ENCODE assay signal across 9 cellular contexts in genomic region chr1:23657659-23658275, GRCh38. TPM values are rescaled to one million over a fixed set of nuclear protein-coding genes. Genes with fewer than 3 reads are reported as not detected.
DNase-seq lines count a peak whose midpoint lies in the region; ATAC-seq and TF ChIP-seq lines count a peak whose summit lies in the region.
"Had no signal": no experiment of that assay in that cellular context is flagged by ENCODE, and none has a peak within 500 bp of the region (broad histone marks: within the 10 kb centered on the region; RNA-seq: fewer than 3 reads in every experiment).

No MANE protein-coding gene starts in this region.

- H3K79me2 ChIP-seq in mammary epithelial cell (ENCODE audit: insufficient read depth, low read length) = no peaks in the 10 kb centered on the region

- H3K27me3 ChIP-seq in mammary epithelial cell (ENCODE audit: insufficient read depth, low read length) = no peaks in the 10 kb centered on the region
- no peaks in the 10 kb centered on the region for H3K27me3 ChIP-seq in lung (ENCODE audit: control insufficient read depth, insufficient read depth)
- no peaks in the 10 kb centered on the region for H3K27me3 ChIP-seq in thyroid gland

- POLR2A ChIA-PET in T-cell (lab: Charles Lee) = no interaction called here

- CTCF ChIA-PET in T-cell (lab: Charles Lee) = interaction anchor here in 1 of 2 donors (0.6 kb wide), 1 partner anchor 26 kb away, joined by 4 read pairs; no protein-coding TSS in a partner anchor
- CTCF ChIA-PET in mammary epithelial cell (lab: Charles Lee; ENCODE audit: low non-redundant PET) = interaction anchor here (0.6 kb wide), 2 partner anchors 247 to 302 kb away, joined by 4 to 5 read pairs; partner anchors contain the start of gene PNRC2

- H2AFZ ChIP-seq in mammary epithelial cell (ENCODE audit: low read depth, low read length) = no peak overlapping the region

- no peaks in the 10 kb centered on the region for H3K36me3 ChIP-seq in mammary epithelial cell (ENCODE audit: insufficient read depth, low read length)
- no peaks in the 10 kb centered on the region for H3K36me3 ChIP-seq in lung (ENCODE audit: control insufficient read depth in 2 of 2, insufficient read depth in 2 of 2, low read length in 2 of 2)
- no peaks in the 10 kb centered on the region for H3K36me3 ChIP-seq in thyroid gland

- intact Hi-C loops in mammary epithelial cell (cut with micrococcal nuclease) (no loop called here), thyroid gland (cut with DNase I) (no loop called here)

- 53% methylated on average over 7 of the region's 7 CpGs for WGBS in mammary epithelial cell (ENCODE audit: low coverage, missing lambda C conversion rate)
- WGBS in lung, 2 donors = 54 to 57% methylated on average over 7 of the region's 7 CpGs
- WGBS in thyroid gland, 2 donors = 60 to 64% methylated on average over 7 of the region's 7 CpGs

- no peak overlapping the region for H3K4me2 ChIP-seq in mammary epithelial cell (ENCODE audit: insufficient read depth, low read depth, low read length)

- no peak for TF ChIP-seq POLR2A in thyroid gland (IDR thresholded peaks at IDR 0.05)

- H3K9me3 Mint-ChIP-seq in HFFc6 (no peaks in the 10 kb centered on the region), T-cell (no peaks in the 10 kb centered on the region)

- no TSS peak for BruUV-seq in mammary epithelial cell (replicated peaks; lab: Mats Ljungman, UMichigan)

- peaks cover 12% of the 10 kb centered on the region for H3K4me1 ChIP-seq in mammary epithelial cell (ENCODE audit: insufficient read depth, low read length)
- H3K4me1 ChIP-seq in lung (ENCODE audit: control insufficient read depth in 2 of 2, insufficient read depth in 2 of 2, low read length in 2 of 2) = no peaks in the 10 kb centered on the region
- H3K4me1 ChIP-seq in thyroid gland = peaks cover 0 to 10% of the 10 kb centered on the region in 2 donors

- peak; percentile 80 for DNase-seq in D341Med (ENCODE audit: low spot score)
- DNase-seq in HFFc6 = peak; percentile 15
- peak in 21 of 34 experiments; percentile 6 to 47 (median 17) for DNase-seq in T-cell
- DNase-seq in mammary epithelial cell = peak; percentile 11
- peak; percentile 47 for DNase-seq in lung (ENCODE audit: low spot score)
- DNase-seq in thyroid gland = peak; percentile 52 to 63
- DNase-seq in NCI-H2107 treated with DMSO at 0.1 percent for 48 hours (lab: John Stamatoyannopoulos, UW; ENCODE audit: unreplicated experiment) = no peak

- no peak overlapping the region for H3K27ac ChIP-seq in mammary epithelial cell (ENCODE audit: insufficient read depth, low read depth, low read length)
- no peak overlapping the region for H3K27ac ChIP-seq in lung (ENCODE audit: low read depth in 1 of 2, low read length in 1 of 2)
- no peak overlapping the region for H3K27ac ChIP-seq in thyroid gland
- H3K27ac ChIP-seq: skin epidermis had no signal

- no peak overlapping the region for H3K9ac ChIP-seq in mammary epithelial cell (ENCODE audit: insufficient read depth, low read length)

- H4K20me1 ChIP-seq in mammary epithelial cell (ENCODE audit: insufficient read depth, low read length) = no peaks in the 10 kb centered on the region

- H3K4me3 Mint-ChIP-seq in HFFc6 = no peak overlapping the region
- no peak overlapping the region for H3K4me3 Mint-ChIP-seq in T-cell

- H3K36me3 Mint-ChIP-seq in HFFc6 (ENCODE audit: low read depth) (no peaks in the 10 kb centered on the region), T-cell (no peaks in the 10 kb centered on the region)

- H3K27ac Mint-ChIP-seq in HFFc6 (no peak overlapping the region), T-cell (no peak overlapping the region)

- H3K4me3 ChIP-seq in mammary epithelial cell (replicated peaks in 1 of 3; ENCODE audit: insufficient read depth in 1 of 3, low read depth in 2 of 3, low read length in 3 of 3) = no peak overlapping the region
- no peak overlapping the region for H3K4me3 ChIP-seq in lung
- H3K4me3 ChIP-seq in thyroid gland (replicated peaks in 1 of 3) = no peak overlapping the region
- H3K4me3 ChIP-seq: skin epidermis had no signal

- peak; percentile 88 for TF ChIP-seq CTCF in HFFc6 (IDR thresholded peaks at IDR 0.05)
- TF ChIP-seq CTCF in mammary epithelial cell (conservative IDR thresholded peaks at IDR 0.05 in 1 of 2, IDR thresholded peaks at IDR 0.05 in 1 of 2; ENCODE audit: extremely low read depth in 1 of 2, insufficient read depth in 1 of 2, low read depth in 1 of 2, low read length in 2 of 2) = peak; percentile 80 to 90
- peak; percentile 32 for TF ChIP-seq CTCF in lung (IDR thresholded peaks at IDR 0.05; ENCODE audit: control extremely low read depth, extremely low read depth)
- peak; percentile 56 to 86 (median 60) for TF ChIP-seq CTCF in thyroid gland (IDR thresholded peaks at IDR 0.05)

- dilution Hi-C loops in mammary epithelial cell (cut with HindIII; ENCODE audit: low sequenced_read_pairs) = no loop called here

- H3K9me3 ChIP-seq in mammary epithelial cell (replicated peaks; ENCODE audit: insufficient read depth, low read length) = no peaks in the 10 kb centered on the region
- H3K9me3 ChIP-seq in lung (ENCODE audit: control insufficient read depth in 2 of 2, insufficient read depth in 1 of 2, low read length in 1 of 2) = no peaks in the 10 kb centered on the region
- no peaks in the 10 kb centered on the region for H3K9me3 ChIP-seq in thyroid gland

- H3K27me3 Mint-ChIP-seq in HFFc6 (ENCODE audit: insufficient read depth) (peaks cover 23% of the 10 kb centered on the region), T-cell (peaks cover 0 to 16% of the 10 kb centered on the region in 2 donors)

- ATAC-seq in T-cell (replicated peaks in 1 of 4) (peak; percentile 38 to 71 (median 50)), lung (ENCODE audit: insufficient read depth, low FRiP score) (no peak), GM18907 (IDR thresholded peaks at IDR 0.05; ENCODE audit: unreplicated experiment) (no peak)

- in situ Hi-C loops in mammary epithelial cell (cut with MboI; ENCODE audit: low sequenced_read_pairs in 2 of 2) = no loop called here

- no peaks in the 10 kb centered on the region for H3K4me1 Mint-ChIP-seq in HFFc6 (ENCODE audit: low read depth)
- H3K4me1 Mint-ChIP-seq in T-cell = no peaks in the 10 kb centered on the region

RNA-seq across cellular contexts. Expression of gene RPL11, which starts 33.8 kb away (rescaled TPM):
- total RNA-seq in HFFc6 (2021; fragmentation: NEBNext Ultra II Directional; extraction: Animal tissue kit (Norgen Biotek cat#: 25700)) = 1,000 to 10,000 TPM in 3 of 6 experiments, 100 to 1,000 TPM in 3; 866 to 1,109 (median 1,001) TPM
- total RNA-seq in T-cell (1,000 to 10,000 TPM; 1,758 to 2,043 (median 1,921) TPM), mammary epithelial cell (1,000 to 10,000 TPM in 1 of 2 donors, 100 to 1,000 TPM in 1; 376 to 1,022 TPM), lung (1,000 to 10,000 TPM in 1 of 2 donors, 100 to 1,000 TPM in 1; 775 to 1,368 TPM), thyroid gland (1,000 to 10,000 TPM in 1 of 4 donors, 100 to 1,000 TPM in 3; 669 to 1,720 (median 801) TPM)
- polyA plus RNA-seq in mammary epithelial cell (1,104 TPM), lung (1,000 to 10,000 TPM; 1,517 to 3,087 TPM)
- polyA minus RNA-seq in mammary epithelial cell = 741 TPM

Comparison
In these comparisons a context has a peak if more than half of its experiments do, and no peak if none do; other contexts are left out.
1. CTCF ChIP-seq: peak in every context shown above with its lines; median percentile 88 in HFFc6; 85 in mammary epithelial cell; 60 in thyroid gland; 32 in lung.
2. ATAC-seq: peak in T-cell (4 of 4); none in lung (single experiment) and GM18907 (single experiment).